Comparison of ENCODE assay signal across 8 cellular contexts in the genomic region with DNA sequence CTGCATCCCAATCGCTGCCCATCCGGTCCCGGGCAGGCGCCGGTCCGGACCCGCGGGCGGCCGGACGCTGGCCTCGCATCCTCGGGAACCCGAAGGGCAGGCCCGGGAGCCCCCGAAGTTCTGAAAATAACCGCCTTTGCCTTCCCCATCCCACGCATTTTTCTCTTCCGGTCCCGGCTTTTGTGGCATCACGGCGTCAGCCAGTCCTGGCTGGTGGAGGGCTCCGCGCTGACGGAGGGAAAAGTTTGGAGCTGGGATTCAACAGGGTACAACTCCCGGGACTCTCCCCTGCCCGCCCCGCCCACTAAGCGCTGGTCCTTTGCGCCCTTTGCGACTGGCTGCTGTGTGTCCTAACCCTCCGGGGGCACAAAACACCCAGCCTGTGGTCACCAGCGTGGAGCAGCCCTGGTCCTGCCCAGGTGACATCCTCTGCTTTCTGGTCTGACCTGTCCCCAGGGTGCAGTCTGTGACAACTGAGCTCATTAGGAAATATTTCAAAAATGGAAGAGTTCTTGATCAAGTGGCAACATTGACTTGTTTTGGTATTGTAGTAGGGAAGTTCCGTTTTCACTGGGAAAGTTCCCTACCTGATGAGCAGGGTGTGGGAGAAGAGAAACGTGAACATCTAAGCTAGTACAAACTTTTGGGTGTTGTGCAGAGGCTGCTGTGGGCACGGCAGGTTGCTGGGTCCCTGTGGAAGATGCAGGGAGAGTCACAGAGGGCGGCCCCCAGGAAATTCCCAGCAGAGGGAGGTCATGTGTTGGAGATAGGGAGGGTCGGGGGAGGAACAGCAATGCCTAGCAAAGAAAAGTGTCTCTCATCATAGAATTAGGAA. TPM values are rescaled to one million over a fixed set of nuclear protein-coding genes. Genes with fewer than 3 reads are reported as not detected.
DNase-seq lines count a peak whose midpoint lies in the region; ATAC-seq and TF ChIP-seq lines count a peak whose summit lies in the region.

No MANE protein-coding gene starts in this region.

- no peak overlapping the region for H4K8ac ChIP-seq in H9 (replicated peaks; ENCODE audit: insufficient read length, low read depth, low read length)

- H3K23me2 ChIP-seq in H9 (ENCODE audit: insufficient read length, low read depth, low read length, poor library complexity, severe bottlenecking): peaks cover 13% of the 10 kb centered on the region

- no peak overlapping the region for H4K5ac ChIP-seq in H9 (ENCODE audit: insufficient read length, low read depth, low read length)

- no peaks in the 10 kb centered on the region for H4K20me1 ChIP-seq in H9 (ENCODE audit: control insufficient read depth, insufficient read depth, insufficient read length)

- H3K9me3 ChIP-seq in H9 (ENCODE audit: control insufficient read depth, low read depth, low read length) (no peaks in the 10 kb centered on the region), iPS DF 6.9 (ENCODE audit: control insufficient read depth, insufficient read depth, low read length) (no peaks in the 10 kb centered on the region), skeletal muscle tissue (ENCODE audit: control insufficient read depth in 3 of 3, low read length in 3 of 3) (no peaks in the 10 kb centered on the region)

- no peaks in the 10 kb centered on the region for H3K79me1 ChIP-seq in H9 (ENCODE audit: insufficient read depth, low read depth, low read length, poor library complexity, severe bottlenecking)

- ATAC-seq in stimulated activated effector memory CD8-positive, alpha-beta T cell treated with anti-CD3 and anti-CD28 coated beads, Interleukin-12 subunit alpha, Interleukin-12 subunit beta, amount 100 ng/mL, for 72 hours: no peak

- WGBS in H9 (ENCODE audit: extremely low coverage, insufficient read length, low lambda C conversion rate): no CpG with 5 or more reads among the region's 38 CpGs
- no CpG with 5 or more reads among the region's 38 CpGs for WGBS in iPS DF 6.9 (ENCODE audit: insufficient coverage, insufficient read length)

- H4K91ac ChIP-seq in H9 (ENCODE audit: insufficient read length, low read depth, low read length): no peak overlapping the region

- peaks cover 61% of the 10 kb centered on the region for H3K27me3 Mint-ChIP-seq in H9 (ENCODE audit: low read depth)

- peak overlapping the region in 2 of 3 experiments; percentile 16 to 84; a peak in 2 of 7 replicates for H3K27ac Mint-ChIP-seq in H9
- H3K27ac Mint-ChIP-seq in stimulated activated effector memory CD8-positive, alpha-beta T cell treated with anti-CD3 and anti-CD28 coated beads, Interleukin-12 subunit alpha, Interleukin-12 subunit beta, amount 100 ng/mL, for 72 hours: no peak overlapping the region

- H3K4me3 ChIP-seq in iPS DF 6.9 (ENCODE audit: low read length) (peak overlapping the region; percentile 70; the same call in 1 of the 2 replicates), skeletal muscle tissue (ENCODE audit: low read length in 3 of 3) (peak overlapping the region; percentile 38 to 58 (median 51))

- DNase-seq in ACHN: peak; percentile 18
- peak; percentile 55 for DNase-seq in H9
- DNase-seq in amygdala (lab: John Stamatoyannopoulos, UW): peak in 46 of 56 donors; percentile 21 to 75 (median 52)
- no peak for DNase-seq in iPS DF 6.9 (ENCODE audit: low read depth, low spot score)
- no peak for DNase-seq in stimulated activated effector memory CD8-positive, alpha-beta T cell treated with anti-CD3 and anti-CD28 coated beads, Interleukin-12 subunit alpha, Interleukin-12 subunit beta, amount 100 ng/mL, for 72 hours (ENCODE audit: low spot score in 2 of 2)
- DNase-seq in activated CD8-positive, alpha-beta memory T cell treated with anti-CD3 and anti-CD28 coated beads for 24 hours: no peak
- DNase-seq in T1000 (lab: John Stamatoyannopoulos, UW): no peak

- no peak overlapping the region for H2AFZ ChIP-seq in H9 (ENCODE audit: low read length)

- no peak overlapping the region for H2AK5ac ChIP-seq in H9 (ENCODE audit: insufficient read length, low read length)

- no peak overlapping the region for H3K56ac ChIP-seq in H9 (ENCODE audit: insufficient read length, low read depth, low read length)

- H2BK20ac ChIP-seq in H9 (ENCODE audit: low read depth, low read length, poor library complexity, severe bottlenecking): no peak overlapping the region

- H3K9me3 Mint-ChIP-seq in H9: no peaks in the 10 kb centered on the region; a peak in 1 of 5 replicates
- H3K9me3 Mint-ChIP-seq in stimulated activated effector memory CD8-positive, alpha-beta T cell treated with anti-CD3 and anti-CD28 coated beads, Interleukin-12 subunit alpha, Interleukin-12 subunit beta, amount 100 ng/mL, for 72 hours: no peaks in the 10 kb centered on the region

- H3K4ac ChIP-seq in H9 (ENCODE audit: low read depth, low read length): no peak overlapping the region

- H3K18ac ChIP-seq in H9 (ENCODE audit: insufficient read length, low read depth, low read length): no peak overlapping the region

- H3K14ac ChIP-seq in H9 (ENCODE audit: insufficient read depth, low read length): no peak overlapping the region; the same call in 1 of the 2 replicates

- H2BK15ac ChIP-seq in H9 (ENCODE audit: low read depth, low read length): no peak overlapping the region

- no peaks in the 10 kb centered on the region for H3K4me1 ChIP-seq in H9 (ENCODE audit: insufficient read depth, low read length)
- H3K4me1 ChIP-seq in iPS DF 6.9 (ENCODE audit: control insufficient read depth, insufficient read depth, low read length): no peaks in the 10 kb centered on the region
- H3K4me1 ChIP-seq in skeletal muscle tissue (ENCODE audit: control insufficient read depth in 3 of 3, insufficient read depth in 3 of 3, low read length in 3 of 3): peaks cover 7 to 9% (median 8%) of the 10 kb centered on the region in 3 donors

- TF ChIP-seq CTCF in H9 (conservative IDR thresholded peaks at IDR 0.05): no peak

- no peaks in the 10 kb centered on the region for H3K36me3 ChIP-seq in iPS DF 6.9 (ENCODE audit: control insufficient read depth, insufficient read depth, low read length)
- no peaks in the 10 kb centered on the region for H3K36me3 ChIP-seq in skeletal muscle tissue (ENCODE audit: control insufficient read depth in 3 of 3, insufficient read depth in 3 of 3, low read length in 3 of 3)

- H2BK12ac ChIP-seq in H9 (ENCODE audit: insufficient read length, low read depth, low read length): no peak overlapping the region

- H3K36me3 Mint-ChIP-seq in H9 (ENCODE audit: insufficient read depth in 1 of 3, low read depth in 3 of 3): peaks cover 0 to 2% (median 0%) of the 10 kb centered on the region in 3 experiments; a peak in 1 of 7 replicates
- H3K36me3 Mint-ChIP-seq in stimulated activated effector memory CD8-positive, alpha-beta T cell treated with anti-CD3 and anti-CD28 coated beads, Interleukin-12 subunit alpha, Interleukin-12 subunit beta, amount 100 ng/mL, for 72 hours: no peaks in the 10 kb centered on the region

- peak overlapping the region; percentile 81 to 90 for H3K4me3 Mint-ChIP-seq in H9
- H3K4me3 Mint-ChIP-seq in stimulated activated effector memory CD8-positive, alpha-beta T cell treated with anti-CD3 and anti-CD28 coated beads, Interleukin-12 subunit alpha, Interleukin-12 subunit beta, amount 100 ng/mL, for 72 hours: no peak overlapping the region

- H3K23ac ChIP-seq in H9 (ENCODE audit: insufficient read length, low read depth, low read length): no peak overlapping the region

- H3K27me3 ChIP-seq in H9 (ENCODE audit: insufficient read depth, low read length): peaks cover 4% of the 10 kb centered on the region; the same call in 1 of the 2 replicates
- H3K27me3 ChIP-seq in iPS DF 6.9 (ENCODE audit: control insufficient read depth, insufficient read depth, low read length): peaks cover 2% of the 10 kb centered on the region; the same call in 1 of the 2 replicates
- H3K27me3 ChIP-seq in skeletal muscle tissue (ENCODE audit: control insufficient read depth in 3 of 3, insufficient read depth in 3 of 3, low read length in 3 of 3): peaks cover 0 to 12% (median 6%) of the 10 kb centered on the region in 3 donors

- no peaks in the 10 kb centered on the region for H3K79me2 ChIP-seq in H9 (ENCODE audit: insufficient read depth, low read length)

- peak overlapping the region; percentile 85 for H3K4me2 ChIP-seq in H9 (ENCODE audit: insufficient read depth, insufficient read length, low read length)

- H3K9ac ChIP-seq in H9 (ENCODE audit: extremely low read depth, insufficient read length, low read length) (peak overlapping the region; percentile 21), skeletal muscle tissue (ENCODE audit: low read depth in 1 of 3, low read length in 3 of 3) (peak overlapping the region in 2 of 3 donors; percentile 25 to 60)

- H3T11ph ChIP-seq in H9 (ENCODE audit: low read length): no peak overlapping the region

- H3K27ac ChIP-seq in H9 (ENCODE audit: insufficient read length, low read depth, low read length) (no peak overlapping the region), iPS DF 6.9 (ENCODE audit: low read length) (no peak overlapping the region), skeletal muscle tissue (ENCODE audit: low read depth, low read length) (no peak overlapping the region)

- H3K4me1 Mint-ChIP-seq in H9: peaks cover 15% of the 10 kb centered on the region in 2 experiments
- H3K4me1 Mint-ChIP-seq in stimulated activated effector memory CD8-positive, alpha-beta T cell treated with anti-CD3 and anti-CD28 coated beads, Interleukin-12 subunit alpha, Interleukin-12 subunit beta, amount 100 ng/mL, for 72 hours: no peaks in the 10 kb centered on the region

- in situ Hi-C loops in ACHN (cut with HindIII; ENCODE audit: low pct_ligation_motif_present, low pct_unique_long_range_greater_than_20kb, low sequenced_read_pairs): no loop called here

- H2BK5ac ChIP-seq in H9 (ENCODE audit: insufficient read length, low read length): no peak overlapping the region

- no peak overlapping the region for H2BK120ac ChIP-seq in H9 (ENCODE audit: low read depth, low read length, poor library complexity, severe bottlenecking)

RNA-seq across cellular contexts. Expression of a gene that starts 0.8 kb away (rescaled TPM):
- 9.5 and 10.5 TPM in 2 replicates for total RNA-seq in H9 (2021)
- total RNA-seq in skeletal muscle tissue: 2.1 TPM

Comparison
In these comparisons a context has a peak if more than half of its experiments do, and no peak if none do; other contexts are left out.
1. DNase-seq: peak in ACHN (single experiment), H9 (single experiment) and amygdala (46 of 56); none in iPS DF 6.9 (single experiment), stimulated activated effector memory CD8-positive, alpha-beta T cell treated with anti-CD3 and anti-CD28 coated beads, Interleukin-12 subunit alpha, Interleukin-12 subunit beta, amount 100 ng/mL, for 72 hours (0 of 2), activated CD8-positive, alpha-beta memory T cell treated with anti-CD3 and anti-CD28 coated beads for 24 hours (single experiment) and T1000 (single experiment).